Comparison of ENCODE assay signal across 9 cellular contexts in genomic region chr5:72248352-72249032, GRCh38.
A peak's percentile ranks its signal among the peaks of the same experiment; 100 is the strongest.
DNase-seq lines count a peak whose midpoint lies in the region; ATAC-seq lines count a peak whose summit lies in the region.
"Had no signal": no experiment of that assay in that cellular context is flagged by ENCODE, and none has a peak within 500 bp of the region (broad histone marks: within the 10 kb centered on the region; RNA-seq: fewer than 3 reads in every experiment).

No MANE protein-coding gene starts in this region.

- H3K36me3 ChIP-seq in HUES6 (ENCODE audit: control insufficient read depth, insufficient read depth, low read length) = peaks cover 3% of the 10 kb centered on the region; the same call in 1 of the 2 replicates

- H3K27me3 ChIP-seq in HUES6 (ENCODE audit: control insufficient read depth, insufficient read depth, low read length) = no peaks in the 10 kb centered on the region

- no peaks in the 10 kb centered on the region for H3K9me3 Mint-ChIP-seq in activated T-helper 2 cell treated with anti-CD3 and anti-CD28 coated beads, Interferon-gamma antibody, Interleukin-2, Interleukin-4, amounts not matched to agents 10 μg/mL and 5 μg/mL and 100 μg/mL, durations not matched to agents 14 hours and 24 hours and 36 hours
- H3K9me3 Mint-ChIP-seq in stimulated activated naive CD8-positive, alpha-beta T cell treated with anti-CD3 and anti-CD28 coated beads, Interleukin-15, amount 100 ng/mL, for 72 hours = no peaks in the 10 kb centered on the region

- H3K9me3 ChIP-seq in HUES6 (ENCODE audit: control insufficient read depth, insufficient read depth, low read depth, low read length) = no peaks in the 10 kb centered on the region

- no peak overlapping the region for H3K4me3 ChIP-seq in HUES6 (ENCODE audit: low read depth, low read length)

- peaks cover 19% of the 10 kb centered on the region for H3K4me1 Mint-ChIP-seq in activated T-helper 2 cell treated with anti-CD3 and anti-CD28 coated beads, Interferon-gamma antibody, Interleukin-2, Interleukin-4, amounts not matched to agents 10 μg/mL and 5 μg/mL and 100 μg/mL, durations not matched to agents 14 hours and 24 hours and 36 hours (ENCODE audit: low read depth)
- peaks cover 29% of the 10 kb centered on the region for H3K4me1 Mint-ChIP-seq in stimulated activated naive CD8-positive, alpha-beta T cell treated with anti-CD3 and anti-CD28 coated beads, Interleukin-15, amount 100 ng/mL, for 72 hours

- peaks cover 15% of the 10 kb centered on the region for H3K4me1 ChIP-seq in HUES6 (ENCODE audit: control insufficient read depth, insufficient read depth, low read length)

- H3K27me3 Mint-ChIP-seq in activated T-helper 2 cell treated with anti-CD3 and anti-CD28 coated beads, Interferon-gamma antibody, Interleukin-2, Interleukin-4, amounts not matched to agents 10 μg/mL and 5 μg/mL and 100 μg/mL, durations not matched to agents 14 hours and 24 hours and 36 hours (ENCODE audit: low read depth) = no peaks in the 10 kb centered on the region
- H3K27me3 Mint-ChIP-seq in stimulated activated naive CD8-positive, alpha-beta T cell treated with anti-CD3 and anti-CD28 coated beads, Interleukin-15, amount 100 ng/mL, for 72 hours = no peaks in the 10 kb centered on the region
- H3K27me3 Mint-ChIP-seq: activated naive CD8-positive, alpha-beta T cell had no signal

- no peak overlapping the region for H3K27ac Mint-ChIP-seq in activated T-helper 2 cell treated with anti-CD3 and anti-CD28 coated beads, Interferon-gamma antibody, Interleukin-2, Interleukin-4, amounts not matched to agents 10 μg/mL and 5 μg/mL and 100 μg/mL, durations not matched to agents 14 hours and 24 hours and 36 hours
- H3K27ac Mint-ChIP-seq in stimulated activated naive CD8-positive, alpha-beta T cell treated with anti-CD3 and anti-CD28 coated beads, Interleukin-15, amount 100 ng/mL, for 72 hours = no peak overlapping the region
- H3K27ac Mint-ChIP-seq: activated naive CD8-positive, alpha-beta T cell had no signal

- H3K36me3 Mint-ChIP-seq in activated T-helper 2 cell treated with anti-CD3 and anti-CD28 coated beads, Interferon-gamma antibody, Interleukin-2, Interleukin-4, amounts not matched to agents 10 μg/mL and 5 μg/mL and 100 μg/mL, durations not matched to agents 14 hours and 24 hours and 36 hours (ENCODE audit: low read depth) = peaks cover 3% of the 10 kb centered on the region

- peak; percentile 86 for DNase-seq in A172 (ENCODE audit: low spot score)
- peak; percentile 58 for DNase-seq in cerebellar cortex (ENCODE audit: low spot score)
- peak; percentile 80 to 92 for DNase-seq in lung microvascular endothelial cell (ENCODE audit: low read depth in 2 of 2)
- no peak for DNase-seq in activated T-helper 2 cell treated with anti-CD3 and anti-CD28 coated beads, Interferon-gamma antibody, Interleukin-2, Interleukin-4, amounts not matched to agents 10 μg/mL and 5 μg/mL and 100 μg/mL, durations not matched to agents 14 hours and 24 hours and 36 hours (ENCODE audit: low spot score)
- no peak for DNase-seq in NCI-H1417 treated with DMSO at 0.1 percent for 48 hours (lab: John Stamatoyannopoulos, UW)
- DNase-seq in stimulated activated naive CD8-positive, alpha-beta T cell treated with anti-CD3 and anti-CD28 coated beads, Interleukin-15, amount 100 ng/mL, for 72 hours = no peak

- H3K9ac ChIP-seq in HUES6 (ENCODE audit: low read length) = no peak overlapping the region

- peak overlapping the region; percentile 22; the same call in 1 of the 2 replicates for H3K27ac ChIP-seq in HUES6 (ENCODE audit: low read depth, low read length)

- H3K4me3 Mint-ChIP-seq in activated T-helper 2 cell treated with anti-CD3 and anti-CD28 coated beads, Interferon-gamma antibody, Interleukin-2, Interleukin-4, amounts not matched to agents 10 μg/mL and 5 μg/mL and 100 μg/mL, durations not matched to agents 14 hours and 24 hours and 36 hours (ENCODE audit: low read depth) = no peak overlapping the region
- H3K4me3 Mint-ChIP-seq in stimulated activated naive CD8-positive, alpha-beta T cell treated with anti-CD3 and anti-CD28 coated beads, Interleukin-15, amount 100 ng/mL, for 72 hours = no peak overlapping the region
- H3K4me3 Mint-ChIP-seq: activated naive CD8-positive, alpha-beta T cell had no signal

- ATAC-seq in stimulated activated naive CD8-positive, alpha-beta T cell treated with anti-CD3 and anti-CD28 coated beads, Interleukin-15, amount 100 ng/mL, for 72 hours = no peak
- ATAC-seq in HG03571 (IDR thresholded peaks at IDR 0.05; ENCODE audit: unreplicated experiment) = no peak

- intact Hi-C loops in activated T-helper 2 cell treated with anti-CD3 and anti-CD28 coated beads, Interferon-gamma antibody, Interleukin-2, Interleukin-4, amounts not matched to agents 10 μg/mL and 5 μg/mL and 100 μg/mL, durations not matched to agents 14 hours and 24 hours and 36 hours (cut with micrococcal nuclease) = no loop called here

Comparison
In these comparisons a context has a peak if more than half of its experiments do, and no peak if none do; other contexts are left out.
1. DNase-seq: peak in A172 (single experiment), cerebellar cortex (single experiment) and lung microvascular endothelial cell (2 of 2); none in activated T-helper 2 cell treated with anti-CD3 and anti-CD28 coated beads, Interferon-gamma antibody, Interleukin-2, Interleukin-4, amounts not matched to agents 10 μg/mL and 5 μg/mL and 100 μg/mL, durations not matched to agents 14 hours and 24 hours and 36 hours (single experiment), NCI-H1417 treated with DMSO at 0.1 percent for 48 hours (single experiment) and stimulated activated naive CD8-positive, alpha-beta T cell treated with anti-CD3 and anti-CD28 coated beads, Interleukin-15, amount 100 ng/mL, for 72 hours (0 of 2).